In the genomic region with DNA sequence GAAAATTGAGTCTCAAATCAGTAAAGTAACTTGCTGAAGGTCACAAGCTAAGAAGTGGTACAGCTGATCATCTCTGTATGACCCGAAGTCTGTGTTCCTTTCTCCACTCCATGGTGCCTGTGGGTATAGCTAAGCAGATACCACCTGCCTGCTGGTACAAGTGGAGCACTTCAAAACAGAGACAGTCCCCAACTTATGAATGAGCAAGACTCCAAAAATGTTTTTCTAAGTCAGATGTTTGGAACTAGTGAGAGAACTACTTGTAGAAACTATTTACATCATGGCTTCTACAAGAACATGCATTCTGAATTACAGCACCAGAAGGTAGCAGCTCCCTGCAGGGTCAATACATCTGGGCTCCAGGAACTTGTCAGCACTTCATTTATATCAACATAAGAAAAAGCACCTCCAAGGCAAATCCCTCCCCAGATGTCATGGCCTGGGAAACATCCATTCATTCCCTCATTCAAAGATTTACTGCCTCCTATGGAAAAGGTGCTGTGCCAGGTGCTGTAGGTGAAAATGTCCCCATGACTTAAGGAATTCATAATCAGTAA, we compare ENCODE assay signal across 20 cellular contexts.
"Had no signal": no experiment of that assay in that cellular context is flagged by ENCODE, and none has a peak within 500 bp of the region (broad histone marks: within the 10 kb centered on the region; RNA-seq: fewer than 3 reads in every experiment).

No MANE protein-coding gene starts in this region.

- DNase-seq: dermis blood vessel endothelial cell; endodermal cell; heart left ventricle; hippocampal formation; kidney; left cardiac atrium; left ventricle myocardium inferior; lower lobe of right lung; psoas muscle; retina; right lobe of liver; stimulated activated CD4-positive, alpha-beta T cell treated with anti-CD3 and anti-CD28 coated beads, Interleukin-15, amount 100 ng/mL, for 24 hours; stimulated activated CD4-positive, alpha-beta T cell treated with anti-CD3 and anti-CD28 coated beads, Interleukin-1b, Interleukin-23, amount 100 ng/mL, for 48 hours; stimulated activated CD4-positive, alpha-beta T cell treated with anti-CD3 and anti-CD28 coated beads, Interleukin-4, amount 100 ng/mL, for 24 hours; testis had no signal

- H3K4me1 ChIP-seq: lower lobe of right lung had no signal

- H3K9me3 ChIP-seq: heart left ventricle, left ventricle myocardium inferior, lower lobe of right lung, psoas muscle, right lobe of liver, testis, tibial nerve had no signal

- H3K27ac ChIP-seq: heart left ventricle, left ventricle myocardium inferior, lower lobe of right lung, psoas muscle, right lobe of liver, testis, tibial nerve had no signal

- H3K4me3 ChIP-seq: heart left ventricle, left ventricle myocardium inferior, lower lobe of right lung, psoas muscle, right lobe of liver, testis, tibial nerve had no signal

- ATAC-seq: heart left ventricle; left cardiac atrium; lower lobe of right lung; natural killer cell treated with Interleukin-12 subunit alpha and Interleukin-12 subunit beta and Interleukin-15 and Interleukin-18, amount 100 ng/mL, for 72 hours; psoas muscle; right lobe of liver; stimulated activated memory B cell treated with anti-CD40 and anti-IgM and Interleukin-4, amounts not matched to agents 10 μg/mL and 1 μg/mL and 100 μg/mL, for 72 hours had no signal

- FAIRE-seq: endothelial cell of umbilical vein, frontal cortex, kidney had no signal

- H3K36me3 ChIP-seq: right lobe of liver had no signal

- H3K27me3 ChIP-seq: heart left ventricle, right lobe of liver, testis, tibial nerve had no signal
